Comparison of ENCODE assay signal across 8 cellular contexts in the genomic region with DNA sequence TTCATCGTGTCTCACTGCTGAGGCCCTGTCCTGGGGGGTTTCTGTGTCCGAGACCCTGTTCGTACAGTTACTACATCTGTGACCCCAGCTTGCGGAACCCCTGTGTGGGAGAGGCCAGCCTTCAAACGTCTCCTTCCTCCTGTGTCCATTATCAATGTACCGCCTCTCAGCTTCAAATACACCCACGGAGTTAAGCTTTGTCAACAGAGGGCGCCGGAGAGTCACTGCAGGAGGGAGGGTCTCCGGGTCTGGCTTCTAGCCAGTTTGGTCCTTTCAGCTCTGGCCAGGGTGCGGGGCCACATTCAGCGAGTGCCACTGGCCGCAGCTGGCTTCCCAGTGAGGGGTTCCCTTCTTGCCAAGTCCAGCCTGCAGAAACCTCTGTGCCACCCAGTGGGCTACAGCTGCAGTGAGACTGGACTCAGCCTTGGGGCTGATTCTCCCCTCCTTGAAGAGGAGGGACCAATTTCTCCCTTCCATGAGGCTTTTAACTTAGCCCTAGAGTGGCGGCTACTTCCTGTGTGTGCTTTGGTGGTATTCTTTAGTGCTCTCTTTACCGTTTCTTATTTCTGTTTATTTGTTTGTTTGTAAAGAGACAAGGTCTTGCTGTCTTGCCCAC. TPM values are rescaled to one million over a fixed set of nuclear protein-coding genes. Genes with fewer than 3 reads are reported as not detected.
DNase-seq lines count a peak whose midpoint lies in the region; ATAC-seq, FAIRE-seq and TF ChIP-seq lines count a peak whose summit lies in the region.
"Not testable (repeated sequence)": the region's sequence is repeated elsewhere in the genome, so short reads cannot be mapped to it uniquely, and the experiment has no call there.

No MANE protein-coding gene starts in this region.

- not testable (repeated sequence) for H3K4me2 ChIP-seq in GM23248 (ENCODE audit: unreplicated experiment); endothelial cell of umbilical vein (ENCODE audit: insufficient read depth, low read length)

- not testable (repeated sequence) for H3K9me3 Mint-ChIP-seq in CD4-positive, CD25-positive, alpha-beta regulatory T cell

- not testable (repeated sequence) for H3K9me1 ChIP-seq in endothelial cell of umbilical vein (replicated peaks; ENCODE audit: control insufficient read depth, extremely low read depth, insufficient read depth, low read length)

- not testable (repeated sequence) for BruUV-seq in endothelial cell of umbilical vein (replicated peaks; lab: Mats Ljungman, UMichigan)

- H3K9ac ChIP-seq in GM23248; endothelial cell of umbilical vein (replicated peaks; ENCODE audit: extremely low read depth, insufficient read depth, low read length): not testable (repeated sequence)

- peak; percentile 58 to 64 for ATAC-seq in CD4-positive, CD25-positive, alpha-beta regulatory T cell (ENCODE audit: low read depth in 2 of 2)
- ATAC-seq in left lobe of liver: peak; percentile 82

- not testable (repeated sequence) for H4K20me1 ChIP-seq in GM23248 (ENCODE audit: insufficient read depth); endothelial cell of umbilical vein (replicated peaks; ENCODE audit: control insufficient read depth, extremely low read depth, insufficient read depth, low read length)

- H3K36me3 Mint-ChIP-seq in CD4-positive, CD25-positive, alpha-beta regulatory T cell: not testable (repeated sequence)

- FAIRE-seq in endothelial cell of umbilical vein (lab: Jason Lieb, UNC): peak; percentile 88

- not testable (repeated sequence) for TF ChIP-seq POLR2A in endothelial cell of umbilical vein (IDR thresholded peaks at IDR 0.05; ENCODE audit: low read depth, low read length); spleen (IDR thresholded peaks at IDR 0.05)

- not testable (repeated sequence) for H3K36me3 ChIP-seq in CD4-positive, CD25-positive, alpha-beta regulatory T cell (ENCODE audit: control insufficient read depth, insufficient read depth, low read length); GM23248 (ENCODE audit: low read depth); SJCRH30; endothelial cell of umbilical vein (ENCODE audit: control insufficient read depth in 2 of 2, extremely low read depth in 1 of 2, insufficient read depth in 2 of 2, low read length in 2 of 2); spleen

- dilution Hi-C loops in endothelial cell of umbilical vein (cut with MboI; ENCODE audit: extremely low pct_ligation_motif_present, low sequenced_read_pairs): not testable (repeated sequence)

- H3K4me1 Mint-ChIP-seq in CD4-positive, CD25-positive, alpha-beta regulatory T cell: not testable (repeated sequence)

- not testable (repeated sequence) for H3K27ac ChIP-seq in CD4-positive, CD25-positive, alpha-beta regulatory T cell (ENCODE audit: insufficient read depth, low read length, poor library complexity, severe bottlenecking); GM23248; SJCRH30; endothelial cell of umbilical vein (ENCODE audit: insufficient read depth, low read depth, low read length); spleen

- DNase-seq in CD4-positive, CD25-positive, alpha-beta regulatory T cell: peak in 2 of 3 donors; percentile 10 to 58
- DNase-seq in GM23248: peak; percentile 37
- peak; percentile 27 for DNase-seq in NCI-H1436 (lab: John Stamatoyannopoulos, UW)
- DNase-seq in SJCRH30: peak; percentile 58 to 77
- DNase-seq in activated T-cell treated with anti-CD3 and anti-CD28 coated beads for 4 hours: peak; percentile 8
- peak; percentile 38 for DNase-seq in endothelial cell of umbilical vein (ENCODE audit: low read depth, low spot score)
- DNase-seq in left lobe of liver (ENCODE audit: low spot score); spleen: not testable (repeated sequence)

- not testable (repeated sequence) for H3F3A ChIP-seq in GM23248 (ENCODE audit: insufficient read depth)

- WGBS in GM23248 (ENCODE audit: low coverage in 1 of 2, low lambda C conversion rate in 2 of 2, missing lambda C conversion rate in 2 of 2), 2 experiments: 9 to 11% methylated on average over 14 to 15 of the region's 15 CpGs
- 6 to 13% (median 12%) methylated on average over 11 to 15 of the region's 15 CpGs for WGBS in spleen, 5 donors

- H3K27me3 ChIP-seq in CD4-positive, CD25-positive, alpha-beta regulatory T cell (ENCODE audit: control insufficient read depth, insufficient read depth, low read length); GM23248 (replicated peaks; ENCODE audit: insufficient read depth); SJCRH30; endothelial cell of umbilical vein (ENCODE audit: control insufficient read depth in 2 of 2, insufficient read depth in 2 of 2, low read length in 2 of 2); spleen (replicated peaks in 1 of 7): not testable (repeated sequence)

- in situ Hi-C loops in GM23248 (cut with MboI): not testable (repeated sequence)

- CTCF ChIA-PET in endothelial cell of umbilical vein (lab: Charles Lee): interaction anchor here (0.6 to 1.1 kb wide), 2 partner anchors 89 kb away, joined by 3 read pairs; no protein-coding TSS in a partner anchor

- not testable (repeated sequence) for H3K27ac Mint-ChIP-seq in CD4-positive, CD25-positive, alpha-beta regulatory T cell

- POLR2A ChIA-PET in endothelial cell of umbilical vein (lab: Charles Lee): not testable (repeated sequence)

- H3K9me3 ChIP-seq in CD4-positive, CD25-positive, alpha-beta regulatory T cell (ENCODE audit: control insufficient read depth in 2 of 2, low read length in 2 of 2); GM23248 (ENCODE audit: low read depth); SJCRH30 (replicated peaks); endothelial cell of umbilical vein (replicated peaks; ENCODE audit: control insufficient read depth, insufficient read depth, low read length); spleen: not testable (repeated sequence)

- H3K27me3 Mint-ChIP-seq in CD4-positive, CD25-positive, alpha-beta regulatory T cell: not testable (repeated sequence)

- not testable (repeated sequence) for H2AFZ ChIP-seq in GM23248; endothelial cell of umbilical vein (ENCODE audit: low read depth, low read length)

- not testable (repeated sequence) for H3K4me3 ChIP-seq in CD4-positive, CD25-positive, alpha-beta regulatory T cell (ENCODE audit: low read depth, low read length); GM23248; SJCRH30; endothelial cell of umbilical vein (replicated peaks in 1 of 3; ENCODE audit: insufficient read depth in 1 of 3, low read depth in 1 of 3, low read length in 3 of 3); spleen

- not testable (repeated sequence) for H3K79me2 ChIP-seq in GM23248 (ENCODE audit: insufficient read depth); endothelial cell of umbilical vein (ENCODE audit: control insufficient read depth, insufficient read depth, low read length)

- intact Hi-C loops in endothelial cell of umbilical vein (cut with micrococcal nuclease); spleen (cut with DNase I; ENCODE audit: low total_unique reads): not testable (repeated sequence)

- not testable (repeated sequence) for H3K9me2 ChIP-seq in GM23248 (ENCODE audit: insufficient read depth)

- not testable (repeated sequence) for H3K4me1 ChIP-seq in CD4-positive, CD25-positive, alpha-beta regulatory T cell (ENCODE audit: control insufficient read depth, insufficient read depth, low read length, poor library complexity, severe bottlenecking); GM23248 (ENCODE audit: insufficient read depth); SJCRH30; endothelial cell of umbilical vein (ENCODE audit: control insufficient read depth, extremely low read depth, insufficient read depth, low read length); spleen

- TF ChIP-seq CTCF in endothelial cell of umbilical vein (IDR thresholded peaks at IDR 0.05; ENCODE audit: extremely low read depth in 1 of 2, insufficient read depth in 1 of 2, low read depth in 1 of 2, low read length in 2 of 2): peak in 1 of 2 donors; percentile 50
- peak in 6 of 11 experiments; percentile 9 to 41 (median 32) for TF ChIP-seq CTCF in spleen (IDR thresholded peaks at IDR 0.05 in 8 of 11, conservative IDR thresholded peaks at IDR 0.05 in 3 of 11)

- not testable (repeated sequence) for H3K4me3 Mint-ChIP-seq in CD4-positive, CD25-positive, alpha-beta regulatory T cell

RNA-seq across cellular contexts. Expression of gene FBL, which starts 35.4 kb away (rescaled TPM):
- total RNA-seq in CD4-positive, CD25-positive, alpha-beta regulatory T cell: 194 TPM
- 100 to 1,000 TPM; 142 to 186 (median 166) TPM for polyA plus RNA-seq in CD4-positive, CD25-positive, alpha-beta regulatory T cell
- 59.3 and 66.9 TPM in 2 replicates for total RNA-seq in GM23248 (2014; rRNA removed; shearing (Covaris generic))
- polyA plus RNA-seq in GM23248 (2016; fragmentation: Nextera tagmentation; extraction: Ambion mirVana): 61.1 and 63.9 TPM in 2 replicates
- 569 and 597 TPM in 2 replicates for total RNA-seq in SJCRH30 (2014; rRNA removed; shearing (Covaris generic))
- 271 and 277 TPM in 2 replicates for total RNA-seq in endothelial cell of umbilical vein
- 407 and 473 TPM in 2 replicates for polyA plus RNA-seq in endothelial cell of umbilical vein
- 479 and 595 TPM in 2 replicates for polyA plus RNA-seq in endothelial cell of umbilical vein (2011; cell fraction: cytosol; rRNA removed)
- polyA plus RNA-seq in endothelial cell of umbilical vein (2011; cell fraction: nucleus; rRNA removed): 179 and 219 TPM in 2 replicates
- 315 and 347 TPM in 2 replicates for polyA plus RNA-seq in endothelial cell of umbilical vein (2012)
- 390 and 441 TPM in 2 replicates for polyA minus RNA-seq in endothelial cell of umbilical vein
- 218 TPM for polyA minus RNA-seq in endothelial cell of umbilical vein (2011; cell fraction: cytosol; rRNA and poly(A)+ RNA removed)
- polyA minus RNA-seq in endothelial cell of umbilical vein (2011; cell fraction: nucleus; rRNA and poly(A)+ RNA removed): 32.2 and 33.4 TPM in 2 replicates
- total RNA-seq in left lobe of liver: 43.0 TPM
- total RNA-seq in spleen: 100 to 1,000 TPM; 126 to 212 (median 174) TPM
- 100 to 1,000 TPM; 298 to 403 (median 348) TPM for polyA plus RNA-seq in spleen

RNA-seq across cellular contexts. Expression of gene DYRK1B, which starts 47.6 kb away (rescaled TPM):
- 32.6 TPM for total RNA-seq in CD4-positive, CD25-positive, alpha-beta regulatory T cell
- 10 to 100 TPM in 3 of 4 donors, 1 to 10 TPM in 1; 7.2 to 12.8 (median 10.5) TPM for polyA plus RNA-seq in CD4-positive, CD25-positive, alpha-beta regulatory T cell
- 9.4 and 11.1 TPM in 2 replicates for total RNA-seq in GM23248 (2014; rRNA removed; shearing (Covaris generic))
- polyA plus RNA-seq in GM23248 (2016; fragmentation: Nextera tagmentation; extraction: Ambion mirVana) (14.9 and 15.0 TPM in 2 replicates), endothelial cell of umbilical vein (17.7 and 19.0 TPM in 2 replicates), spleen (10 to 100 TPM; 11.2 to 19.8 (median 13.6) TPM)
- total RNA-seq in SJCRH30 (2014; rRNA removed; shearing (Covaris generic)): 14.4 and 15.2 TPM in 2 replicates
- total RNA-seq in endothelial cell of umbilical vein (26.8 and 30.8 TPM in 2 replicates), left lobe of liver (5.5 TPM), spleen (10 to 100 TPM; 15.1 to 32.7 (median 18.8) TPM)
- polyA plus RNA-seq in endothelial cell of umbilical vein (2011; cell fraction: cytosol; rRNA removed): 11.3 and 15.3 TPM in 2 replicates
- 25.0 and 37.0 TPM in 2 replicates for polyA plus RNA-seq in endothelial cell of umbilical vein (2011; cell fraction: nucleus; rRNA removed)
- 17.8 and 24.6 TPM in 2 replicates for polyA plus RNA-seq in endothelial cell of umbilical vein (2012)
- polyA minus RNA-seq in endothelial cell of umbilical vein: 21.3 and 26.4 TPM in 2 replicates
- 8.2 TPM for polyA minus RNA-seq in endothelial cell of umbilical vein (2011; cell fraction: cytosol; rRNA and poly(A)+ RNA removed)
- polyA minus RNA-seq in endothelial cell of umbilical vein (2011; cell fraction: nucleus; rRNA and poly(A)+ RNA removed): 20.1 and 30.0 TPM in 2 replicates

RNA-seq across cellular contexts. Expression of gene FCGBP, which starts 52.8 kb away (rescaled TPM):
- total RNA-seq in CD4-positive, CD25-positive, alpha-beta regulatory T cell: 8.4 TPM
- under 1 TPM; 0.06 to 0.27 (median 0.21) TPM for polyA plus RNA-seq in CD4-positive, CD25-positive, alpha-beta regulatory T cell
- total RNA-seq in GM23248 (2014; rRNA removed; shearing (Covaris generic)): not detected in 2 replicates
- polyA plus RNA-seq in GM23248 (2016; fragmentation: Nextera tagmentation; extraction: Ambion mirVana) (not detected in 2 replicates), endothelial cell of umbilical vein (0.01 and 0.03 TPM in 2 replicates), spleen (1 to 10 TPM in 2 of 3 donors, under 1 TPM in 1; 0.91 to 1.8 (median 1.2) TPM)
- 16.4 and 16.7 TPM in 2 replicates for total RNA-seq in SJCRH30 (2014; rRNA removed; shearing (Covaris generic))
- total RNA-seq in endothelial cell of umbilical vein (not detected in 2 replicates), left lobe of liver (7.3 TPM), spleen (10 to 100 TPM in 3 of 7 donors, 1 to 10 TPM in 4; 4.3 to 18.9 (median 9.0) TPM)
- polyA plus RNA-seq in endothelial cell of umbilical vein (2011; cell fraction: cytosol; rRNA removed): 0.01 TPM in 2 replicates
- 0.07 and 0.18 TPM in 2 replicates for polyA plus RNA-seq in endothelial cell of umbilical vein (2011; cell fraction: nucleus; rRNA removed)
- polyA plus RNA-seq in endothelial cell of umbilical vein (2012): 0.01 and 0.16 TPM in 2 replicates
- polyA minus RNA-seq in endothelial cell of umbilical vein: not detected in 2 replicates
- polyA minus RNA-seq in endothelial cell of umbilical vein (2011; cell fraction: cytosol; rRNA and poly(A)+ RNA removed): 1.9 TPM
- 0.10 TPM in 1 of 2 replicates, not detected in the other for polyA minus RNA-seq in endothelial cell of umbilical vein (2011; cell fraction: nucleus; rRNA and poly(A)+ RNA removed)
